ENCODE assay signal across 1 cellular context in genomic region chr2:30185175-30185574, GRCh38.
TF ChIP-seq lines count a peak whose summit lies in the region.

No MANE protein-coding gene starts in this region.

TF ChIP-seq in HepG2, 621 proteins besides CTCF, POLR2A, EP300 and RAD21 (continued from another document):
- TF ChIP-seq THRA (CRISPR knock-in tag; IDR thresholded peaks at IDR 0.05; ENCODE audit: borderline replicate concordance) = 0 out of 2 replicates have a peak, but pooled peaks have one; percentile 12
- TF ChIP-seq ZFAT (CRISPR knock-in tag; conservative IDR thresholded peaks at IDR 0.05) = no peak
- peak; percentile 91 for TF ChIP-seq CEBPG (CRISPR knock-in tag; IDR thresholded peaks at IDR 0.05)
- no peak for TF ChIP-seq RFXAP (CRISPR knock-in tag; IDR thresholded peaks at IDR 0.05; ENCODE audit: borderline replicate concordance)
- TF ChIP-seq ISL2 (CRISPR knock-in tag; IDR thresholded peaks at IDR 0.05) = no peak
- no peak for TF ChIP-seq SOX13 (IDR thresholded peaks at IDR 0.05)
- 0 out of 4 replicates have a peak, but pooled peaks of 1 of the 2 experiments have one; percentile 14 for TF ChIP-seq SOX13 (CRISPR knock-in tag; conservative IDR thresholded peaks at IDR 0.05 in 1 of 2, IDR thresholded peaks at IDR 0.05 in 1 of 2)
- TF ChIP-seq MXI1 (IDR thresholded peaks at IDR 0.05; ENCODE audit: borderline replicate concordance, low read depth, low read length) = 0 out of 3 replicates have a peak, but pooled peaks have one; percentile 16
- peak; percentile 29; the same call in 1 of the 2 replicates for TF ChIP-seq ZNF644 (CRISPR knock-in tag; IDR thresholded peaks at IDR 0.05; ENCODE audit: low read depth)
- TF ChIP-seq PHF21A (CRISPR knock-in tag; IDR thresholded peaks at IDR 0.05) = no peak
- TF ChIP-seq, protein P1, sequence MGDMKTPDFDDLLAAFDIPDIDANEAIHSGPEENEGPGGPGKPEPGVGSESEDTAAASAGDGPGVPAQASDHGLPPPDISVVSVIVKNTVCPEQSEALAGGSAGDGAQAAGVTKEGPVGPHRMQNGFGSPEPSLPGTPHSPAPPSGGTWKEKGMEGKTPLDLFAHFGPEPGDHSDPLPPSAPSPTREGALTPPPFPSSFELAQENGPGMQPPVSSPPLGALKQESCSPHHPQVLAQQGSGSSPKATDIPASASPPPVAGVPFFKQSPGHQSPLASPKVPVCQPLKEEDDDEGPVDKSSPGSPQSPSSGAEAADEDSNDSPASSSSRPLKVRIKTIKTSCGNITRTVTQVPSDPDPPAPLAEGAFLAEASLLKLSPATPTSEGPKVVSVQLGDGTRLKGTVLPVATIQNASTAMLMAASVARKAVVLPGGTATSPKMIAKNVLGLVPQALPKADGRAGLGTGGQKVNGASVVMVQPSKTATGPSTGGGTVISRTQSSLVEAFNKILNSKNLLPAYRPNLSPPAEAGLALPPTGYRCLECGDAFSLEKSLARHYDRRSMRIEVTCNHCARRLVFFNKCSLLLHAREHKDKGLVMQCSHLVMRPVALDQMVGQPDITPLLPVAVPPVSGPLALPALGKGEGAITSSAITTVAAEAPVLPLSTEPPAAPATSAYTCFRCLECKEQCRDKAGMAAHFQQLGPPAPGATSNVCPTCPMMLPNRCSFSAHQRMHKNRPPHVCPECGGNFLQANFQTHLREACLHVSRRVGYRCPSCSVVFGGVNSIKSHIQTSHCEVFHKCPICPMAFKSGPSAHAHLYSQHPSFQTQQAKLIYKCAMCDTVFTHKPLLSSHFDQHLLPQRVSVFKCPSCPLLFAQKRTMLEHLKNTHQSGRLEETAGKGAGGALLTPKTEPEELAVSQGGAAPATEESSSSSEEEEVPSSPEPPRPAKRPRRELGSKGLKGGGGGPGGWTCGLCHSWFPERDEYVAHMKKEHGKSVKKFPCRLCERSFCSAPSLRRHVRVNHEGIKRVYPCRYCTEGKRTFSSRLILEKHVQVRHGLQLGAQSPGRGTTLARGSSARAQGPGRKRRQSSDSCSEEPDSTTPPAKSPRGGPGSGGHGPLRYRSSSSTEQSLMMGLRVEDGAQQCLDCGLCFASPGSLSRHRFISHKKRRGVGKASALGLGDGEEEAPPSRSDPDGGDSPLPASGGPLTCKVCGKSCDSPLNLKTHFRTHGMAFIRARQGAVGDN (CRISPR knock-in tag; IDR thresholded peaks at IDR 0.05) = no peak
- peak; percentile 43; the same call in 1 of the 2 replicates for TF ChIP-seq FOSL2 (CRISPR knock-in tag; IDR thresholded peaks at IDR 0.05)
- TF ChIP-seq, protein P2, sequence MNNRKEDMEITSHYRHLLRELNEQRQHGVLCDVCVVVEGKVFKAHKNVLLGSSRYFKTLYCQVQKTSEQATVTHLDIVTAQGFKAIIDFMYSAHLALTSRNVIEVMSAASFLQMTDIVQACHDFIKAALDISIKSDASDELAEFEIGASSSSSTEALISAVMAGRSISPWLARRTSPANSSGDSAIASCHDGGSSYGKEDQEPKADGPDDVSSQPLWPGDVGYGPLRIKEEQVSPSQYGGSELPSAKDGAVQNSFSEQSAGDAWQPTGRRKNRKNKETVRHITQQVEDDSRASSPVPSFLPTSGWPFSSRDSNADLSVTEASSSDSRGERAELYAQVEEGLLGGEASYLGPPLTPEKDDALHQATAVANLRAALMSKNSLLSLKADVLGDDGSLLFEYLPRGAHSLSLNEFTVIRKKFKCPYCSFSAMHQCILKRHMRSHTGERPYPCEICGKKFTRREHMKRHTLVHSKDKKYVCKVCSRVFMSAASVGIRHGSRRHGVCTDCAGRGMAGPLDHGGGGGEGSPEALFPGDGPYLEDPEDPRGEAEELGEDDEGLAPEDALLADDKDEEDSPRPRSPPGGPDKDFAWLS (CRISPR knock-in tag; IDR thresholded peaks at IDR 0.05; ENCODE audit: borderline replicate concordance) = no peak
- TF ChIP-seq ZFP1 (CRISPR knock-in tag; IDR thresholded peaks at IDR 0.05) = peak; percentile 35; the same call in 1 of the 2 replicates
- peak; percentile 98 for TF ChIP-seq CEBPB (IDR thresholded peaks at IDR 0.05; ENCODE audit: borderline replicate concordance, low read depth, low read length)
- TF ChIP-seq CBX1 (IDR thresholded peaks at IDR 0.05; ENCODE audit: low read depth) = no peak
- TF ChIP-seq KIAA2018 (CRISPR knock-in tag; IDR thresholded peaks at IDR 0.05; ENCODE audit: borderline replicate concordance) = no peak
- no peak for TF ChIP-seq NFIB (CRISPR knock-in tag; IDR thresholded peaks at IDR 0.05; ENCODE audit: borderline replicate concordance)
- peak; percentile 58; the same call in 1 of the 2 replicates for TF ChIP-seq IKZF5 (CRISPR knock-in tag; IDR thresholded peaks at IDR 0.05)
- no peak for TF ChIP-seq U2AF2 (IDR thresholded peaks at IDR 0.05; ENCODE audit: low read depth, low read length)
- peak; percentile 83; the same call in 1 of the 2 replicates for TF ChIP-seq FOXA3 (CRISPR knock-in tag; IDR thresholded peaks at IDR 0.05)
- no peak for TF ChIP-seq RBM39 (IDR thresholded peaks at IDR 0.05; ENCODE audit: low read depth, low read length, poor library complexity, severe bottlenecking)
- TF ChIP-seq, protein P3, sequence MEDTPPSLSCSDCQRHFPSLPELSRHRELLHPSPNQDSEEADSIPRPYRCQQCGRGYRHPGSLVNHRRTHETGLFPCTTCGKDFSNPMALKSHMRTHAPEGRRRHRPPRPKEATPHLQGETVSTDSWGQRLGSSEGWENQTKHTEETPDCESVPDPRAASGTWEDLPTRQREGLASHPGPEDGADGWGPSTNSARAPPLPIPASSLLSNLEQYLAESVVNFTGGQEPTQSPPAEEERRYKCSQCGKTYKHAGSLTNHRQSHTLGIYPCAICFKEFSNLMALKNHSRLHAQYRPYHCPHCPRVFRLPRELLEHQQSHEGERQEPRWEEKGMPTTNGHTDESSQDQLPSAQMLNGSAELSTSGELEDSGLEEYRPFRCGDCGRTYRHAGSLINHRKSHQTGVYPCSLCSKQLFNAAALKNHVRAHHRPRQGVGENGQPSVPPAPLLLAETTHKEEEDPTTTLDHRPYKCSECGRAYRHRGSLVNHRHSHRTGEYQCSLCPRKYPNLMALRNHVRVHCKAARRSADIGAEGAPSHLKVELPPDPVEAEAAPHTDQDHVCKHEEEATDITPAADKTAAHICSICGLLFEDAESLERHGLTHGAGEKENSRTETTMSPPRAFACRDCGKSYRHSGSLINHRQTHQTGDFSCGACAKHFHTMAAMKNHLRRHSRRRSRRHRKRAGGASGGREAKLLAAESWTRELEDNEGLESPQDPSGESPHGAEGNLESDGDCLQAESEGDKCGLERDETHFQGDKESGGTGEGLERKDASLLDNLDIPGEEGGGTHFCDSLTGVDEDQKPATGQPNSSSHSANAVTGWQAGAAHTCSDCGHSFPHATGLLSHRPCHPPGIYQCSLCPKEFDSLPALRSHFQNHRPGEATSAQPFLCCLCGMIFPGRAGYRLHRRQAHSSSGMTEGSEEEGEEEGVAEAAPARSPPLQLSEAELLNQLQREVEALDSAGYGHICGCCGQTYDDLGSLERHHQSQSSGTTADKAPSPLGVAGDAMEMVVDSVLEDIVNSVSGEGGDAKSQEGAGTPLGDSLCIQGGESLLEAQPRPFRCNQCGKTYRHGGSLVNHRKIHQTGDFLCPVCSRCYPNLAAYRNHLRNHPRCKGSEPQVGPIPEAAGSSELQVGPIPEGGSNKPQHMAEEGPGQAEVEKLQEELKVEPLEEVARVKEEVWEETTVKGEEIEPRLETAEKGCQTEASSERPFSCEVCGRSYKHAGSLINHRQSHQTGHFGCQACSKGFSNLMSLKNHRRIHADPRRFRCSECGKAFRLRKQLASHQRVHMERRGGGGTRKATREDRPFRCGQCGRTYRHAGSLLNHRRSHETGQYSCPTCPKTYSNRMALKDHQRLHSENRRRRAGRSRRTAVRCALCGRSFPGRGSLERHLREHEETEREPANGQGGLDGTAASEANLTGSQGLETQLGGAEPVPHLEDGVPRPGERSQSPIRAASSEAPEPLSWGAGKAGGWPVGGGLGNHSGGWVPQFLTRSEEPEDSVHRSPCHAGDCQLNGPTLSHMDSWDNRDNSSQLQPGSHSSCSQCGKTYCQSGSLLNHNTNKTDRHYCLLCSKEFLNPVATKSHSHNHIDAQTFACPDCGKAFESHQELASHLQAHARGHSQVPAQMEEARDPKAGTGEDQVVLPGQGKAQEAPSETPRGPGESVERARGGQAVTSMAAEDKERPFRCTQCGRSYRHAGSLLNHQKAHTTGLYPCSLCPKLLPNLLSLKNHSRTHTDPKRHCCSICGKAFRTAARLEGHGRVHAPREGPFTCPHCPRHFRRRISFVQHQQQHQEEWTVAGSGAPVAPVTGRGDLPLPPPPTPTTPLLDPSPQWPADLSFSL (CRISPR knock-in tag; IDR thresholded peaks at IDR 0.05) = peak; percentile 76; the same call in 1 of the 2 replicates
- TF ChIP-seq ZNF331 (CRISPR knock-in tag; IDR thresholded peaks at IDR 0.05) = peak; percentile 61; the same call in 1 of the 2 replicates
- no peak for TF ChIP-seq FOXA1 (IDR thresholded peaks at IDR 0.05)
- TF ChIP-seq FOXA1 (CRISPR knock-in tag; IDR thresholded peaks at IDR 0.05) = peak; percentile 66
- TF ChIP-seq MEIS1 (CRISPR knock-in tag; IDR thresholded peaks at IDR 0.05; ENCODE audit: borderline replicate concordance) = no peak
- TF ChIP-seq FOXJ3 (CRISPR knock-in tag; IDR thresholded peaks at IDR 0.05; ENCODE audit: borderline replicate concordance) = peak; percentile 48; the same call in 1 of the 2 replicates
- no peak for TF ChIP-seq CCAR2 (optimal IDR thresholded peaks at IDR 0.05; ENCODE audit: low read depth, low read length)
- no peak for TF ChIP-seq MZF1 (CRISPR knock-in tag; IDR thresholded peaks at IDR 0.05; ENCODE audit: borderline replicate concordance)
- peak; percentile 41; the same call in 1 of the 2 replicates for TF ChIP-seq THAP11 (CRISPR knock-in tag; IDR thresholded peaks at IDR 0.05)
